1 cellular context compared by ENCODE assay signal in the genomic region with DNA sequence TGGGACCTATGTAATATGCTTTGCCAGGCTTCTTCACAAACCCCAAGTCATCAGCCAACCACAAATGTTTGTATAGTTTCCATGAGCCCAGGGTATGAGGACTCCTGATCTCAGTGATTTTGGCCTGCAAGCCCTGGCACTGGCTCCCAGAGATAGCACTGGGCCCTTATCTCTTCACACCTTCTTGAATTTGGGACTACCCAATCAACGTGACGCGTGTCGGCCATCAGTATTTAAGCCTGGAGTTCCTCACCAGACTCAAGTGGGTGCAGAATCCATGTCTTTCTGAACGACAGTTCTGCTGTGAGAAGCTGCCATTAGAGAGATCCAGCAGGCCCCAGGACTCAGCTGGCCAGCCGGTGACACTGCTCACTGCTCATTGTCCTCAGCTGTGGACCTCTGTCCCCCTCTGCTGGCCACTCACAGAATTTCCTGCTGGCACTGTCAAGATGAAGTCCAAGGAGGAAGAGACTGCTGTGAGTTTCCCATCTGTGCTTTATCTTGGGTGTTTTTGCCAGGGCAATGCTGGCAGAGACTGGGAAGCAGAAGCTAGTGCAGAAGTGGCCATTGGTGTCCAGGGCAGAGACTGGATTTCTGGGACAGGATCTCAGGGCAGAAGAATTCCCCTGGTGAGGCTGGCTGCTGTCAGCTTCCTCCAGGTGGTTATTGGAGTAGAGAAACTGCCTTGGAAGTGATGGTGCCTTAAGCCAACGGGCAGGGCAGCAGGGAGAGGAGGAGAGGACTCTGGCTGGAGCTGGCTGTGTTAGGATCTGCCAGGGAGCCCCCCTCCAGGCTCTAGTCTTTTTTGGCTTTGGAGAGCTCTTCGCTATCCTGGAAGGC.
TF ChIP-seq lines count a peak whose summit lies in the region.

No MANE protein-coding gene starts in this region.

TF ChIP-seq in K562, 482 proteins besides CTCF, POLR2A, EP300 and RAD21 (continued from another document and continues in another):
- TF ChIP-seq EHMT2 (IDR thresholded peaks at IDR 0.05) (no peak), GATAD2B (IDR thresholded peaks at IDR 0.05; ENCODE audit: borderline replicate concordance) (no peak; the same call in 1 of the 2 replicates), CBFB (CRISPR knock-in tag; IDR thresholded peaks at IDR 0.05) (0 out of 2 replicates have a peak, but pooled peaks have one; percentile 38), NR3C1 (CRISPR knock-in tag; IDR thresholded peaks at IDR 0.05) (no peak), ELF2 (CRISPR knock-in tag; IDR thresholded peaks at IDR 0.05) (no peak), STAT5B (CRISPR knock-in tag; IDR thresholded peaks at IDR 0.05) (no peak), ZNF140 (CRISPR knock-in tag; IDR thresholded peaks at IDR 0.05) (no peak), PHF8 (IDR thresholded peaks at IDR 0.05; ENCODE audit: borderline replicate concordance, low read length) (no peak), NCOA1 (IDR thresholded peaks at IDR 0.05; ENCODE audit: low read depth) (peak; percentile 67; the same call in 1 of the 2 replicates), BACH1 (tag; IDR thresholded peaks at IDR 0.05) (no peak; the same call in 1 of the 2 replicates), SRSF3 (IDR thresholded peaks at IDR 0.05; ENCODE audit: insufficient read depth, low read length) (no peak), SLC30A9 (CRISPR knock-in tag; IDR thresholded peaks at IDR 0.05) (no peak), CSDE1 (IDR thresholded peaks at IDR 0.05) (no peak), TAF7 (tag; IDR thresholded peaks at IDR 0.05) (no peak), ZNF232 (CRISPR knock-in tag; IDR thresholded peaks at IDR 0.05) (no peak), BHLHE40 (IDR thresholded peaks at IDR 0.05; ENCODE audit: low read length) (peak; percentile 84), ZNF75A (CRISPR knock-in tag; IDR thresholded peaks at IDR 0.05) (peak; percentile 40; the same call in 1 of the 2 replicates), POLR2AphosphoS2 (IDR thresholded peaks at IDR 0.05; ENCODE audit: low read length) (no peak), MEF2A (IDR thresholded peaks at IDR 0.05; ENCODE audit: control insufficient read depth, low read depth, low read length) (no peak), SMARCA4 (IDR thresholded peaks at IDR 0.05) (peak; percentile 90), MAFG (tag; conservative IDR thresholded peaks at IDR 0.05) (peak; percentile 62), HLTF (IDR thresholded peaks at IDR 0.05) (no peak), JUN (IDR thresholded peaks at IDR 0.05; ENCODE audit: borderline replicate concordance, low read depth, low read length) (no peak; the same call in 1 of the 2 replicates), JUN (CRISPR knock-in tag; IDR thresholded peaks at IDR 0.05; ENCODE audit: borderline replicate concordance) (peak; percentile 36; the same call in 1 of the 2 replicates), CBX1 (IDR thresholded peaks at IDR 0.05; ENCODE audit: low read depth) (no peak), NFIX (CRISPR knock-in tag; IDR thresholded peaks at IDR 0.05; ENCODE audit: low read depth) (no peak), TAF1 (IDR thresholded peaks at IDR 0.05; ENCODE audit: control insufficient read depth, extremely low read depth, insufficient read depth, low read length, severe bottlenecking) (no peak), KAT8 (IDR thresholded peaks at IDR 0.05; ENCODE audit: low read depth) (no peak), CREB1 (IDR thresholded peaks at IDR 0.05) (no peak; the same call in 1 of the 2 replicates), CREB1 (CRISPR knock-in tag; IDR thresholded peaks at IDR 0.05) (no peak), FIP1L1 (IDR thresholded peaks at IDR 0.05; ENCODE audit: low read depth, low read length, poor library complexity, severe bottlenecking) (no peak), MAFF (IDR thresholded peaks at IDR 0.05; ENCODE audit: low read length) (no peak; the same call in 1 of the 2 replicates), HEY1 (CRISPR knock-in tag; IDR thresholded peaks at IDR 0.05; ENCODE audit: borderline replicate concordance) (peak; percentile 91), ZNF644 (tag; IDR thresholded peaks at IDR 0.05; ENCODE audit: low read depth) (peak; percentile 82; the same call in 1 of the 2 replicates), PRPF4 (IDR thresholded peaks at IDR 0.05; ENCODE audit: insufficient read depth, low read depth, low read length, poor library complexity, severe bottlenecking) (no peak), RNF2 (IDR thresholded peaks at IDR 0.05) (no peak), SMC3 (conservative IDR thresholded peaks at IDR 0.05; ENCODE audit: insufficient read depth, low read depth, low read length) (peak; percentile 97), NR2C1 (IDR thresholded peaks at IDR 0.05) (no peak), NR2C1 (tag; IDR thresholded peaks at IDR 0.05) (0 out of 2 replicates have a peak, but pooled peaks have one; percentile 15), FOXK2 (conservative IDR thresholded peaks at IDR 0.05 in 1 of 2, IDR thresholded peaks at IDR 0.05 in 1 of 2; ENCODE audit: low read depth in 2 of 2) (no peak)
- TF ChIP-seq, protein P1, sequence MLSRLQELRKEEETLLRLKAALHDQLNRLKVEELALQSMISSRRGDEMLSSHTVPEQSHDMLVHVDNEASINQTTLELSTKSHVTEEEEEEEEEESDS (CRISPR knock-in tag; IDR thresholded peaks at IDR 0.05) = no peak
- TF ChIP-seq, protein P2, sequence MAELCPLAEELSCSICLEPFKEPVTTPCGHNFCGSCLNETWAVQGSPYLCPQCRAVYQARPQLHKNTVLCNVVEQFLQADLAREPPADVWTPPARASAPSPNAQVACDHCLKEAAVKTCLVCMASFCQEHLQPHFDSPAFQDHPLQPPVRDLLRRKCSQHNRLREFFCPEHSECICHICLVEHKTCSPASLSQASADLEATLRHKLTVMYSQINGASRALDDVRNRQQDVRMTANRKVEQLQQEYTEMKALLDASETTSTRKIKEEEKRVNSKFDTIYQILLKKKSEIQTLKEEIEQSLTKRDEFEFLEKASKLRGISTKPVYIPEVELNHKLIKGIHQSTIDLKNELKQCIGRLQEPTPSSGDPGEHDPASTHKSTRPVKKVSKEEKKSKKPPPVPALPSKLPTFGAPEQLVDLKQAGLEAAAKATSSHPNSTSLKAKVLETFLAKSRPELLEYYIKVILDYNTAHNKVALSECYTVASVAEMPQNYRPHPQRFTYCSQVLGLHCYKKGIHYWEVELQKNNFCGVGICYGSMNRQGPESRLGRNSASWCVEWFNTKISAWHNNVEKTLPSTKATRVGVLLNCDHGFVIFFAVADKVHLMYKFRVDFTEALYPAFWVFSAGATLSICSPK (IDR thresholded peaks at IDR 0.05; ENCODE audit: borderline replicate concordance) = no peak
- TF ChIP-seq, protein P3, sequence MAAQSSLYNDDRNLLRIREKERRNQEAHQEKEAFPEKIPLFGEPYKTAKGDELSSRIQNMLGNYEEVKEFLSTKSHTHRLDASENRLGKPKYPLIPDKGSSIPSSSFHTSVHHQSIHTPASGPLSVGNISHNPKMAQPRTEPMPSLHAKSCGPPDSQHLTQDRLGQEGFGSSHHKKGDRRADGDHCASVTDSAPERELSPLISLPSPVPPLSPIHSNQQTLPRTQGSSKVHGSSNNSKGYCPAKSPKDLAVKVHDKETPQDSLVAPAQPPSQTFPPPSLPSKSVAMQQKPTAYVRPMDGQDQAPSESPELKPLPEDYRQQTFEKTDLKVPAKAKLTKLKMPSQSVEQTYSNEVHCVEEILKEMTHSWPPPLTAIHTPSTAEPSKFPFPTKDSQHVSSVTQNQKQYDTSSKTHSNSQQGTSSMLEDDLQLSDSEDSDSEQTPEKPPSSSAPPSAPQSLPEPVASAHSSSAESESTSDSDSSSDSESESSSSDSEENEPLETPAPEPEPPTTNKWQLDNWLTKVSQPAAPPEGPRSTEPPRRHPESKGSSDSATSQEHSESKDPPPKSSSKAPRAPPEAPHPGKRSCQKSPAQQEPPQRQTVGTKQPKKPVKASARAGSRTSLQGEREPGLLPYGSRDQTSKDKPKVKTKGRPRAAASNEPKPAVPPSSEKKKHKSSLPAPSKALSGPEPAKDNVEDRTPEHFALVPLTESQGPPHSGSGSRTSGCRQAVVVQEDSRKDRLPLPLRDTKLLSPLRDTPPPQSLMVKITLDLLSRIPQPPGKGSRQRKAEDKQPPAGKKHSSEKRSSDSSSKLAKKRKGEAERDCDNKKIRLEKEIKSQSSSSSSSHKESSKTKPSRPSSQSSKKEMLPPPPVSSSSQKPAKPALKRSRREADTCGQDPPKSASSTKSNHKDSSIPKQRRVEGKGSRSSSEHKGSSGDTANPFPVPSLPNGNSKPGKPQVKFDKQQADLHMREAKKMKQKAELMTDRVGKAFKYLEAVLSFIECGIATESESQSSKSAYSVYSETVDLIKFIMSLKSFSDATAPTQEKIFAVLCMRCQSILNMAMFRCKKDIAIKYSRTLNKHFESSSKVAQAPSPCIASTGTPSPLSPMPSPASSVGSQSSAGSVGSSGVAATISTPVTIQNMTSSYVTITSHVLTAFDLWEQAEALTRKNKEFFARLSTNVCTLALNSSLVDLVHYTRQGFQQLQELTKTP (IDR thresholded peaks at IDR 0.05; ENCODE audit: low read depth in 1 of 2, partially characterized antibody in 2 of 2) = no peak
- TF ChIP-seq, protein P4, sequence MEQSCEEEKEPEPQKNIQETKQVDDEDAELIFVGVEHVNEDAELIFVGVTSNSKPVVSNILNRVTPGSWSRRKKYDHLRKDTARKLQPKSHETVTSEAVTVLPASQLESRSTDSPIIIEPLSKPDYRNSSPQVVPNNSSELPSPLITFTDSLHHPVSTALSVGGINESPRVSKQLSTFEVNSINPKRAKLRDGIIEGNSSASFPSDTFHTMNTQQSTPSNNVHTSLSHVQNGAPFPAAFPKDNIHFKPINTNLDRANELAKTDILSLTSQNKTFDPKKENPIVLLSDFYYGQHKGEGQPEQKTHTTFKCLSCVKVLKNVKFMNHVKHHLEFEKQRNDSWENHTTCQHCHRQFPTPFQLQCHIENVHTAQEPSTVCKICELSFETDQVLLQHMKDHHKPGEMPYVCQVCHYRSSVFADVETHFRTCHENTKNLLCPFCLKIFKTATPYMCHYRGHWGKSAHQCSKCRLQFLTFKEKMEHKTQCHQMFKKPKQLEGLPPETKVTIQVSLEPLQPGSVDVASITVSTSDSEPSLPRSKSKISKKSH (CRISPR knock-in tag; IDR thresholded peaks at IDR 0.05) = no peak
- TF ChIP-seq, protein P5, sequence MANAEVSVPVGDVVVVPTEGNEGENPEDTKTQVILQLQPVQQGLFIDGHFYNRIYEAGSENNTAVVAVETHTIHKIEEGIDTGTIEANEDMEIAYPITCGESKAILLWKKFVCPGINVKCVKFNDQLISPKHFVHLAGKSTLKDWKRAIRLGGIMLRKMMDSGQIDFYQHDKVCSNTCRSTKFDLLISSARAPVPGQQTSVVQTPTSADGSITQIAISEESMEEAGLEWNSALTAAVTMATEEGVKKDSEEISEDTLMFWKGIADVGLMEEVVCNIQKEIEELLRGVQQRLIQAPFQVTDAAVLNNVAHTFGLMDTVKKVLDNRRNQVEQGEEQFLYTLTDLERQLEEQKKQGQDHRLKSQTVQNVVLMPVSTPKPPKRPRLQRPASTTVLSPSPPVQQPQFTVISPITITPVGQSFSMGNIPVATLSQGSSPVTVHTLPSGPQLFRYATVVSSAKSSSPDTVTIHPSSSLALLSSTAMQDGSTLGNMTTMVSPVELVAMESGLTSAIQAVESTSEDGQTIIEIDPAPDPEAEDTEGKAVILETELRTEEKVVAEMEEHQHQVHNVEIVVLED (CRISPR knock-in tag; IDR thresholded peaks at IDR 0.05) = peak; percentile 13; the same call in 1 of the 2 replicates
- TF ChIP-seq, protein P6, sequence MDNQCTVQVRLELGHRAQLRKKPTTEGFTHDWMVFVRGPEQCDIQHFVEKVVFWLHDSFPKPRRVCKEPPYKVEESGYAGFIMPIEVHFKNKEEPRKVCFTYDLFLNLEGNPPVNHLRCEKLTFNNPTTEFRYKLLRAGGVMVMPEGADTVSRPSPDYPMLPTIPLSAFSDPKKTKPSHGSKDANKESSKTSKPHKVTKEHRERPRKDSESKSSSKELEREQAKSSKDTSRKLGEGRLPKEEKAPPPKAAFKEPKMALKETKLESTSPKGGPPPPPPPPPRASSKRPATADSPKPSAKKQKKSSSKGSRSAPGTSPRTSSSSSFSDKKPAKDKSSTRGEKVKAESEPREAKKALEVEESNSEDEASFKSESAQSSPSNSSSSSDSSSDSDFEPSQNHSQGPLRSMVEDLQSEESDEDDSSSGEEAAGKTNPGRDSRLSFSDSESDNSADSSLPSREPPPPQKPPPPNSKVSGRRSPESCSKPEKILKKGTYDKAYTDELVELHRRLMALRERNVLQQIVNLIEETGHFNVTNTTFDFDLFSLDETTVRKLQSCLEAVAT (IDR thresholded peaks at IDR 0.05) = peak; percentile 40 to 74; a peak in 2 of 4 replicates
- TF ChIP-seq, protein P7, sequence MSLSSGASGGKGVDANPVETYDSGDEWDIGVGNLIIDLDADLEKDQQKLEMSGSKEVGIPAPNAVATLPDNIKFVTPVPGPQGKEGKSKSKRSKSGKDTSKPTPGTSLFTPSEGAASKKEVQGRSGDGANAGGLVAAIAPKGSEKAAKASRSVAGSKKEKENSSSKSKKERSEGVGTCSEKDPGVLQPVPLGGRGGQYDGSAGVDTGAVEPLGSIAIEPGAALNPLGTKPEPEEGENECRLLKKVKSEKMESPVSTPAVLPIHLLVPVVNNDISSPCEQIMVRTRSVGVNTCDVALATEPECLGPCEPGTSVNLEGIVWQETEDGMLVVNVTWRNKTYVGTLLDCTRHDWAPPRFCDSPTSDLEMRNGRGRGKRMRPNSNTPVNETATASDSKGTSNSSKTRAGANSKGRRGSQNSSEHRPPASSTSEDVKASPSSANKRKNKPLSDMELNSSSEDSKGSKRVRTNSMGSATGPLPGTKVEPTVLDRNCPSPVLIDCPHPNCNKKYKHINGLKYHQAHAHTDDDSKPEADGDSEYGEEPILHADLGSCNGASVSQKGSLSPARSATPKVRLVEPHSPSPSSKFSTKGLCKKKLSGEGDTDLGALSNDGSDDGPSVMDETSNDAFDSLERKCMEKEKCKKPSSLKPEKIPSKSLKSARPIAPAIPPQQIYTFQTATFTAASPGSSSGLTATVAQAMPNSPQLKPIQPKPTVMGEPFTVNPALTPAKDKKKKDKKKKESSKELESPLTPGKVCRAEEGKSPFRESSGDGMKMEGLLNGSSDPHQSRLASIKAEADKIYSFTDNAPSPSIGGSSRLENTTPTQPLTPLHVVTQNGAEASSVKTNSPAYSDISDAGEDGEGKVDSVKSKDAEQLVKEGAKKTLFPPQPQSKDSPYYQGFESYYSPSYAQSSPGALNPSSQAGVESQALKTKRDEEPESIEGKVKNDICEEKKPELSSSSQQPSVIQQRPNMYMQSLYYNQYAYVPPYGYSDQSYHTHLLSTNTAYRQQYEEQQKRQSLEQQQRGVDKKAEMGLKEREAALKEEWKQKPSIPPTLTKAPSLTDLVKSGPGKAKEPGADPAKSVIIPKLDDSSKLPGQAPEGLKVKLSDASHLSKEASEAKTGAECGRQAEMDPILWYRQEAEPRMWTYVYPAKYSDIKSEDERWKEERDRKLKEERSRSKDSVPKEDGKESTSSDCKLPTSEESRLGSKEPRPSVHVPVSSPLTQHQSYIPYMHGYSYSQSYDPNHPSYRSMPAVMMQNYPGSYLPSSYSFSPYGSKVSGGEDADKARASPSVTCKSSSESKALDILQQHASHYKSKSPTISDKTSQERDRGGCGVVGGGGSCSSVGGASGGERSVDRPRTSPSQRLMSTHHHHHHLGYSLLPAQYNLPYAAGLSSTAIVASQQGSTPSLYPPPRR (CRISPR knock-in tag; IDR thresholded peaks at IDR 0.05; ENCODE audit: borderline replicate concordance) = 0 out of 2 replicates have a peak, but pooled peaks have one; percentile 17
- TF ChIP-seq, protein P8, sequence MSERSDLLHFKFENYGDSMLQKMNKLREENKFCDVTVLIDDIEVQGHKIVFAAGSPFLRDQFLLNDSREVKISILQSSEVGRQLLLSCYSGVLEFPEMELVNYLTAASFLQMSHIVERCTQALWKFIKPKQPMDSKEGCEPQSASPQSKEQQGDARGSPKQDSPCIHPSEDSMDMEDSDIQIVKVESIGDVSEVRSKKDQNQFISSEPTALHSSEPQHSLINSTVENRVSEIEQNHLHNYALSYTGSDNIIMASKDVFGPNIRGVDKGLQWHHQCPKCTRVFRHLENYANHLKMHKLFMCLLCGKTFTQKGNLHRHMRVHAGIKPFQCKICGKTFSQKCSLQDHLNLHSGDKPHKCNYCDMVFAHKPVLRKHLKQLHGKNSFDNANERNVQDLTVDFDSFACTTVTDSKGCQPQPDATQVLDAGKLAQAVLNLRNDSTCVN (CRISPR knock-in tag; IDR thresholded peaks at IDR 0.05) = no peak
